8 cellular contexts compared by ENCODE assay signal in the genomic region with DNA sequence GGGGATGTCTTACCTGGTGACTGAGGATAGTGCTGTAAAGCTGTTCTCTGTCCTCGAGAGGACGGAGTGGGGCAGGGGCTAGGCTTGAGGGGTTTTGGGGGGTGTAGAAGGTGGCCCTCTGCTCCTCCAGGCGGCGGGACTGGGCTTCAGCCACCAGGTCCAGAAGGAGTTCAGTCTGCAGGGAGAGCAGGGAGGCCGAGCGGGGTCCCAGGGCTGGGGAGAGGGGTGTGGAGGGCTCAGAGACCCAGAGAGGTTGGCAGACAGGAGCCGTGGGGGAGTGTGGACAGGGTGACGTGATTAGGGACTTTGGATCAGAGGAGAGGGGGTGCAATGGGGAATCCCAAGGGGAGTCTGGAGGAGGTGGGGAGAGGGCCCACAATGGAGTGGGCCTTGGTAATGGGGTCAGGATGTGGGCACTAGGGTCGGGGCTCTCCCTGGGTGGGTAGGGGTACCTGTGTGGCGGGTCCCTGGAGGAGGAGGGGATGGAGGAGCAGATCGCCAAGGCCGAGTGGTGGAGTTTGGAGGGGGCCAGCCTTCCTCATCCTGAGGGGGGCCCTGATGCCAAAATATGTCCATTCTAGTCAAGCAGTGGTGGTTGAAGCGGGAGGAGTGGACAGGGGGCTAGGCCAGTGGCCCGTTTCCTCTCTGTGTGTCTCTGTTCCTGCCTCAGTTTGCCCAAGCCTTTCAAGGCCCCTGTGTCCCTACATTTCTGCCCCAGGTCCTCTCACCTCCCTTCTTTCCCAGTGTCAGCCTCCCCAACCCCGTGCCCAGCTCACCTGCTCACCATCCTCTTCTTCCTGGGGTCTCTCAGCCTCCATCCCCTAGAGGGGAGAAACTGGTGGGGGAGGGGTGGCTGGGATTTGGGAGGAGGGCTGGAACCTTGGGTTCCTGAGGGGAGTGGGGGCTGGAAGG. TPM values are rescaled to one million over a fixed set of nuclear protein-coding genes. Genes with fewer than 3 reads are reported as not detected.
DNase-seq lines count a peak whose midpoint lies in the region; ATAC-seq, FAIRE-seq and TF ChIP-seq lines count a peak whose summit lies in the region.

No MANE protein-coding gene starts in this region.

- 56 to 60% methylated on average over 13 to 15 of the region's 15 CpGs for WGBS in esophagus squamous epithelium, 2 donors

- no peaks in the 10 kb centered on the region for H3K27me3 Mint-ChIP-seq in T-helper 17 cell

- H3K27me3 ChIP-seq in esophagus squamous epithelium = no peaks in the 10 kb centered on the region
- no peaks in the 10 kb centered on the region for H3K27me3 ChIP-seq in gastrocnemius medialis

- H3K27ac ChIP-seq in esophagus squamous epithelium = peak overlapping the region; percentile 95 to 99 (median 98)
- H3K27ac ChIP-seq in gastrocnemius medialis = peak overlapping the region; percentile 96 to 99 (median 98)

- in situ Hi-C loops in gastrocnemius medialis (cut with MboI; ENCODE audit: low sequenced_read_pairs in 4 of 4) = loop anchor here in 3 of 4 donors (5.0 to 25.0 kb wide), 8 partner anchors 65 to 1580 kb away; a partner anchor contains a TSS

- peaks cover 60% of the 10 kb centered on the region for H3K4me1 Mint-ChIP-seq in T-helper 17 cell

- intact Hi-C loops in esophagus squamous epithelium (cut with DNase I) = no loop called here
- intact Hi-C loops in gastrocnemius medialis (cut with DNase I; ENCODE audit: low total_unique reads) = loop anchor here (10.0 kb wide), 1 partner anchor 1477 kb away; a partner anchor contains a TSS

- TF ChIP-seq CTCF in esophagus squamous epithelium (IDR thresholded peaks at IDR 0.05) (no peak), gastrocnemius medialis (IDR thresholded peaks at IDR 0.05 in 4 of 5, conservative IDR thresholded peaks at IDR 0.05 in 1 of 5) (no peak)

- DNase-seq in GM12891 (ENCODE audit: insufficient read length, low spot score) (no peak), T-helper 17 cell (peak in 1 of 3 donors; percentile 45), esophagus squamous epithelium (lab: John Stamatoyannopoulos, UW) (no peak), gastrocnemius medialis (no peak), NOMO-1 (lab: John Stamatoyannopoulos, UW; ENCODE audit: unreplicated experiment in 2 of 2) (no peak), DMS153 treated with DMSO at 0.1 percent for 48 hours (lab: John Stamatoyannopoulos, UW; ENCODE audit: unreplicated experiment) (no peak), middle frontal gyrus (ENCODE audit: extremely low spot score, low spot score) (no peak)

- FAIRE-seq in GM12891 (lab: Jason Lieb, UNC) = peak; percentile 16

- ATAC-seq in T-helper 17 cell (no peak), gastrocnemius medialis (no peak), GM18873 (IDR thresholded peaks at IDR 0.05; ENCODE audit: low FRiP score, unreplicated experiment) (no peak)

- H3K9me3 ChIP-seq in T-helper 17 cell (ENCODE audit: control insufficient read depth, low read length, poor library complexity, severe bottlenecking) (no peaks in the 10 kb centered on the region), esophagus squamous epithelium (no peaks in the 10 kb centered on the region), gastrocnemius medialis (no peaks in the 10 kb centered on the region)

- peaks cover 12% of the 10 kb centered on the region for H3K36me3 Mint-ChIP-seq in T-helper 17 cell (ENCODE audit: low read depth)

- H3K4me3 ChIP-seq in esophagus squamous epithelium (peak overlapping the region; percentile 14 to 88 (median 60)), gastrocnemius medialis (peak overlapping the region in 3 of 4 donors; percentile 7 to 29 (median 28))

- H3K4me1 ChIP-seq in esophagus squamous epithelium = peaks cover 22 to 87% (median 46%) of the 10 kb centered on the region in 3 donors
- peaks cover 35 to 41% of the 10 kb centered on the region in 2 donors for H3K4me1 ChIP-seq in gastrocnemius medialis

- H3K36me3 ChIP-seq in esophagus squamous epithelium (peaks cover 6 to 13% (median 9%) of the 10 kb centered on the region in 3 donors), gastrocnemius medialis (peaks cover 0 to 3% of the 10 kb centered on the region in 2 donors)

- H3K4me3 Mint-ChIP-seq in T-helper 17 cell = peak overlapping the region; percentile 99

- peak overlapping the region; percentile 98 for H3K27ac Mint-ChIP-seq in T-helper 17 cell

- TF ChIP-seq POLR2A in GM12891 (IDR thresholded peaks at IDR 0.05; ENCODE audit: low read depth, low read length) (no peak), esophagus squamous epithelium (IDR thresholded peaks at IDR 0.05) (no peak), gastrocnemius medialis (IDR thresholded peaks at IDR 0.05) (no peak)

TF ChIP-seq in GM12891, 5 proteins besides CTCF, POLR2A, EP300 and RAD21:
- peak; percentile 31; the same call in 1 of the 2 replicates for TF ChIP-seq POU2F2 (IDR thresholded peaks at IDR 0.05; ENCODE audit: low read depth, low read length)
- TF ChIP-seq TAF1 (IDR thresholded peaks at IDR 0.05; ENCODE audit: low read depth, low read length) = no peak
- peak; percentile 49 for TF ChIP-seq POLR2AphosphoS5 (IDR thresholded peaks at IDR 0.05; ENCODE audit: low read depth, low read length)

RNA-seq across cellular contexts. Expression of a gene that starts 0.5 kb away (rescaled TPM):
- 155 TPM for polyA plus RNA-seq in GM12891 (2012; ENCODE audit: low read depth, missing spikeins)
- total RNA-seq in T-helper 17 cell (100 to 1,000 TPM; 268 to 291 TPM), esophagus squamous epithelium (10 to 100 TPM in 2 of 4 donors, 1 to 10 TPM in 2; 1.6 to 14.1 (median 6.5) TPM), gastrocnemius medialis (1 to 10 TPM in 3 of 4 donors, not detected in 1; 2.2 to 2.9 (median 2.3) TPM)

RNA-seq across cellular contexts. Expression of a gene that starts 1.9 kb away (rescaled TPM):
- polyA plus RNA-seq in GM12891 (2012; ENCODE audit: low read depth, missing spikeins) = 53.1 TPM
- 100 to 1,000 TPM; 103 to 110 TPM for total RNA-seq in T-helper 17 cell
- total RNA-seq in esophagus squamous epithelium = 10 to 100 TPM; 27.1 to 40.2 (median 28.9) TPM
- 10 to 100 TPM; 24.3 to 37.6 (median 33.6) TPM for total RNA-seq in gastrocnemius medialis

RNA-seq across cellular contexts. Expression of a gene that starts 7.9 kb away (rescaled TPM):
- 12.8 TPM for polyA plus RNA-seq in GM12891 (2012; ENCODE audit: low read depth, missing spikeins)
- 10 to 100 TPM; 22.2 to 27.4 TPM for total RNA-seq in T-helper 17 cell
- 1 to 10 TPM in 3 of 4 donors, under 1 TPM in 1; 0.59 to 1.7 (median 1.4) TPM for total RNA-seq in esophagus squamous epithelium
- 1 to 10 TPM in 1 of 4 donors, not detected in 3; 1.9 TPM for total RNA-seq in gastrocnemius medialis

RNA-seq across cellular contexts. Expression of a gene that starts 13.7 kb away (rescaled TPM):
- polyA plus RNA-seq in GM12891 (2012; ENCODE audit: low read depth, missing spikeins) = 97.5 TPM
- total RNA-seq in T-helper 17 cell (10 to 100 TPM; 20.9 to 30.0 TPM), esophagus squamous epithelium (10 to 100 TPM; 20.8 to 59.0 (median 40.8) TPM), gastrocnemius medialis (10 to 100 TPM; 54.6 to 98.3 (median 78.1) TPM)

RNA-seq across cellular contexts. Expression of a gene that starts 16.1 kb away (rescaled TPM):
- polyA plus RNA-seq in GM12891 (2012; ENCODE audit: low read depth, missing spikeins) = 26.8 TPM
- total RNA-seq in T-helper 17 cell = 10 to 100 TPM; 22.7 to 54.2 TPM
- 10 to 100 TPM; 17.6 to 34.0 (median 19.1) TPM for total RNA-seq in esophagus squamous epithelium
- 10 to 100 TPM; 32.0 to 58.7 (median 42.0) TPM for total RNA-seq in gastrocnemius medialis

Comparison
In these comparisons a context has a peak if more than half of its experiments do, and no peak if none do; other contexts are left out.
1. RNA of a gene that starts 0.5 kb away (total RNA-seq): 268 to 291 TPM in T-helper 17 cell; 1.6 to 14.1 TPM in esophagus squamous epithelium and 2.2 to 2.9 TPM in gastrocnemius medialis; every median in the first group is over 10 times any median in the second.
2. RNA of a gene that starts 7.9 kb away (total RNA-seq): 22.2 to 27.4 TPM in T-helper 17 cell; 0.59 to 1.7 TPM in esophagus squamous epithelium and 1.9 TPM in gastrocnemius medialis; every median in the first group is over 4 times any median in the second.